In genomic region chr1:91803847-91804545, GRCh38 we compare ENCODE assay signal across 8 cellular contexts.
A peak's percentile ranks its signal among the peaks of the same experiment; 100 is the strongest.
DNase-seq lines count a peak whose midpoint lies in the region; ATAC-seq and TF ChIP-seq lines count a peak whose summit lies in the region.

No MANE protein-coding gene starts in this region.

- ATAC-seq in GM19025 (IDR thresholded peaks at IDR 0.05; ENCODE audit: low read depth, unreplicated experiment) (peak; percentile 86), HG03045 (IDR thresholded peaks at IDR 0.05; ENCODE audit: unreplicated experiment) (peak; percentile 78), RWPE2 (ENCODE audit: low read depth) (peak; percentile 49; the same call in 2 of the 3 replicates)

- H3K9ac ChIP-seq in neuronal stem cell (ENCODE audit: low read depth, low read length, poor library complexity): no peak overlapping the region

- H3K4ac ChIP-seq in neuronal stem cell (ENCODE audit: low read length): no peak overlapping the region

- H3K27ac ChIP-seq in RWPE2 (ENCODE audit: poor library complexity, severe bottlenecking): no peak overlapping the region
- H3K27ac ChIP-seq in neuronal stem cell (replicated peaks; ENCODE audit: low read length): no peak overlapping the region
- peak overlapping the region; percentile 74 for H3K27ac ChIP-seq in vagina

- DNase-seq in RWPE2 (ENCODE audit: low spot score) (no peak), neuronal stem cell (ENCODE audit: low spot score) (no peak), vagina (ENCODE audit: extremely low spot score in 2 of 2) (no peak), mesenteric fat pad (ENCODE audit: low spot score) (no peak), progenitor cell of endocrine pancreas (ENCODE audit: low spot score, unreplicated experiment) (no peak)
- peak; percentile 69 for DNase-seq in activated naive CD4-positive, alpha-beta T cell treated with anti-CD3 and anti-CD28 coated beads, Interleukin-2, amount 50 U/mL, for 16 hours

- peak overlapping the region; percentile 39 for H3K18ac ChIP-seq in neuronal stem cell (ENCODE audit: low read length)

- H2BK120ac ChIP-seq in neuronal stem cell (ENCODE audit: low read depth, low read length): no peak overlapping the region

- no peaks in the 10 kb centered on the region for H3K36me3 Mint-ChIP-seq in progenitor cell of endocrine pancreas (ENCODE audit: insufficient read depth)

- peak overlapping the region; percentile 10 for H2AK5ac ChIP-seq in neuronal stem cell (ENCODE audit: low read depth, low read length)

- H3K4me2 ChIP-seq in neuronal stem cell (ENCODE audit: insufficient read depth, low read length, poor library complexity, severe bottlenecking): no peak overlapping the region

- H2BK15ac ChIP-seq in neuronal stem cell (ENCODE audit: low read length): no peak overlapping the region

- H3K4me3 ChIP-seq in RWPE2 (ENCODE audit: severe bottlenecking): no peak overlapping the region
- H3K4me3 ChIP-seq in neuronal stem cell (ENCODE audit: low read length in 2 of 2): no peak overlapping the region
- no peak overlapping the region for H3K4me3 ChIP-seq in vagina

- H3K27me3 ChIP-seq in RWPE2 (ENCODE audit: insufficient read depth, poor library complexity, severe bottlenecking) (no peaks in the 10 kb centered on the region), neuronal stem cell (ENCODE audit: control insufficient read depth in 3 of 3, insufficient read depth in 3 of 3, low read depth in 1 of 3, low read length in 3 of 3) (no peaks in the 10 kb centered on the region), vagina (no peaks in the 10 kb centered on the region)

- no peak for TF ChIP-seq POLR2A in vagina (IDR thresholded peaks at IDR 0.05)

- H3K4me3 Mint-ChIP-seq in progenitor cell of endocrine pancreas (ENCODE audit: low read depth): no peak overlapping the region

- no peak overlapping the region for H4K8ac ChIP-seq in neuronal stem cell (ENCODE audit: low read depth, low read length)

- no peak overlapping the region for H3K14ac ChIP-seq in neuronal stem cell (ENCODE audit: low read length)

- H3K27me3 Mint-ChIP-seq in progenitor cell of endocrine pancreas: peaks cover 3% of the 10 kb centered on the region

- no peaks in the 10 kb centered on the region for H3K9me3 Mint-ChIP-seq in progenitor cell of endocrine pancreas (ENCODE audit: low read depth)

- H3K36me3 ChIP-seq in RWPE2 (ENCODE audit: low read depth) (no peaks in the 10 kb centered on the region), neuronal stem cell (replicated peaks in 1 of 2; ENCODE audit: control insufficient read depth in 2 of 2, insufficient read depth in 2 of 2, low read length in 2 of 2) (no peaks in the 10 kb centered on the region), vagina (no peaks in the 10 kb centered on the region)

- no peak overlapping the region for H3K23ac ChIP-seq in neuronal stem cell (ENCODE audit: low read depth, low read length, poor library complexity)

- no peaks in the 10 kb centered on the region for H3K9me3 ChIP-seq in RWPE2 (ENCODE audit: severe bottlenecking)
- no peaks in the 10 kb centered on the region for H3K9me3 ChIP-seq in neuronal stem cell (replicated peaks in 1 of 2; ENCODE audit: control insufficient read depth in 2 of 2, insufficient read depth in 1 of 2, low read depth in 1 of 2, low read length in 2 of 2)
- H3K9me3 ChIP-seq in vagina: no peaks in the 10 kb centered on the region

- no peaks in the 10 kb centered on the region for H3K4me1 Mint-ChIP-seq in progenitor cell of endocrine pancreas (ENCODE audit: low read depth)

- no peak overlapping the region for H2BK12ac ChIP-seq in neuronal stem cell (ENCODE audit: low read length)

- H3K79me1 ChIP-seq in neuronal stem cell (ENCODE audit: low read depth, low read length): no peaks in the 10 kb centered on the region

- WGBS in neuronal stem cell (ENCODE audit: extremely low coverage in 2 of 2, insufficient read length in 2 of 2, insufficient replicate concordance in 1 of 2), 2 donors: no CpG with 5 or more reads among the region's 6 CpGs

- no peak overlapping the region for H2BK5ac ChIP-seq in neuronal stem cell (ENCODE audit: low read length)

- H3K27ac Mint-ChIP-seq in progenitor cell of endocrine pancreas: no peak overlapping the region

- H2AFZ ChIP-seq in neuronal stem cell (ENCODE audit: low read length): no peak overlapping the region

- H3K4me1 ChIP-seq in RWPE2 (ENCODE audit: insufficient read depth, poor library complexity, severe bottlenecking): peaks cover 31% of the 10 kb centered on the region
- H3K4me1 ChIP-seq in neuronal stem cell (ENCODE audit: control insufficient read depth in 2 of 2, insufficient read depth in 1 of 2, low read depth in 1 of 2, low read length in 2 of 2): peaks cover 0 to 8% of the 10 kb centered on the region in 2 donors
- peaks cover 88% of the 10 kb centered on the region for H3K4me1 ChIP-seq in vagina

- TF ChIP-seq CTCF in RWPE2 (IDR thresholded peaks at IDR 0.05; ENCODE audit: poor library complexity, severe bottlenecking): no peak
- no peak for TF ChIP-seq CTCF in vagina (IDR thresholded peaks at IDR 0.05)
- TF ChIP-seq CTCF in progenitor cell of endocrine pancreas (IDR thresholded peaks at IDR 0.05; ENCODE audit: unreplicated experiment): no peak

- intact Hi-C loops in vagina (cut with DNase I): no loop called here

- H4K91ac ChIP-seq in neuronal stem cell (ENCODE audit: low read depth, low read length, poor library complexity): no peak overlapping the region
